17 cellular contexts compared by ENCODE assay signal in genomic region chr2:156253765-156254164, GRCh38.
A peak's percentile ranks its signal among the peaks of the same experiment; 100 is the strongest.
DNase-seq lines count a peak whose midpoint lies in the region; ATAC-seq, FAIRE-seq and TF ChIP-seq lines count a peak whose summit lies in the region.
"Had no signal": no experiment of that assay in that cellular context is flagged by ENCODE, and none has a peak within 500 bp of the region (broad histone marks: within the 10 kb centered on the region; RNA-seq: fewer than 3 reads in every experiment).

No MANE protein-coding gene starts in this region.

- H2AK5ac ChIP-seq in H9 (ENCODE audit: insufficient read length, low read length) = no peak overlapping the region

- no peak overlapping the region for H4K5ac ChIP-seq in H9 (ENCODE audit: insufficient read length, low read depth, low read length)

- H3K4me2 ChIP-seq in A549 (peak overlapping the region; percentile 43), H9 (ENCODE audit: insufficient read depth, insufficient read length, low read length) (peak overlapping the region; percentile 48)

- H2BK15ac ChIP-seq in H9 (ENCODE audit: low read depth, low read length) = no peak overlapping the region

- H3K27me3 ChIP-seq in H9 (ENCODE audit: insufficient read depth, low read length) (no peaks in the 10 kb centered on the region), iPS-15b (ENCODE audit: control insufficient read depth, insufficient read depth, low read length) (no peaks in the 10 kb centered on the region), esophagus muscularis mucosa (no peaks in the 10 kb centered on the region)
- H3K27me3 ChIP-seq: gastroesophageal sphincter had no signal

- POLR2A ChIA-PET in A549 (lab: Yijun Ruan, JAX) = no interaction called here

- no peak overlapping the region for H2AFZ ChIP-seq in H9 (ENCODE audit: low read length)

- H3K36me3 ChIP-seq in iPS-15b (ENCODE audit: control insufficient read depth, insufficient read depth, low read length) = no peaks in the 10 kb centered on the region
- H3K36me3 ChIP-seq in esophagus muscularis mucosa = no peaks in the 10 kb centered on the region
- H3K36me3 ChIP-seq: gastroesophageal sphincter had no signal

- no peak overlapping the region for H2BK120ac ChIP-seq in H9 (ENCODE audit: low read depth, low read length, poor library complexity, severe bottlenecking)

- H3K9me3 ChIP-seq in A549 (no peaks in the 10 kb centered on the region), H9 (ENCODE audit: control insufficient read depth, low read depth, low read length) (peaks cover 4% of the 10 kb centered on the region), iPS-15b (ENCODE audit: control insufficient read depth, insufficient read depth, low read length) (no peaks in the 10 kb centered on the region), esophagus muscularis mucosa (no peaks in the 10 kb centered on the region)
- H3K9me3 ChIP-seq: psoas muscle had no signal

- peaks cover 14 to 16% of the 10 kb centered on the region in 2 experiments; a peak in 4 of 5 replicates for H3K9me3 Mint-ChIP-seq in H9
- H3K9me3 Mint-ChIP-seq in activated naive CD8-positive, alpha-beta T cell treated with anti-CD3 and anti-CD28 coated beads for 36 hours = no peaks in the 10 kb centered on the region

- no peaks in the 10 kb centered on the region for H4K20me1 ChIP-seq in H9 (ENCODE audit: control insufficient read depth, insufficient read depth, insufficient read length)

- CTCF ChIA-PET in A549 (lab: Yijun Ruan, JAX) = no interaction called here

- peak overlapping the region in 2 of 3 experiments; percentile 94 to 100; a peak in 4 of 7 replicates for H3K27ac Mint-ChIP-seq in H9
- no peak overlapping the region for H3K27ac Mint-ChIP-seq in activated naive CD8-positive, alpha-beta T cell treated with anti-CD3 and anti-CD28 coated beads for 36 hours

- no peak overlapping the region for H4K8ac ChIP-seq in H9 (replicated peaks; ENCODE audit: insufficient read length, low read depth, low read length)

- no peak overlapping the region for H3K56ac ChIP-seq in H9 (ENCODE audit: insufficient read length, low read depth, low read length)

- peak overlapping the region; percentile 47 for H3K4me3 ChIP-seq in A549
- H3K4me3 ChIP-seq in iPS-15b (ENCODE audit: low read depth, low read length) = peak overlapping the region; percentile 71
- H3K4me3 ChIP-seq in esophagus muscularis mucosa = no peak overlapping the region

- no peaks in the 10 kb centered on the region for H3K27me3 Mint-ChIP-seq in H9 (ENCODE audit: low read depth)
- H3K27me3 Mint-ChIP-seq in activated naive CD8-positive, alpha-beta T cell treated with anti-CD3 and anti-CD28 coated beads for 36 hours = peaks cover 6% of the 10 kb centered on the region

- no peaks in the 10 kb centered on the region for H3K4me1 ChIP-seq in A549
- H3K4me1 ChIP-seq in H9 (ENCODE audit: insufficient read depth, low read length) = no peaks in the 10 kb centered on the region
- H3K4me1 ChIP-seq in iPS-15b (ENCODE audit: control insufficient read depth, insufficient read depth, low read length) = no peaks in the 10 kb centered on the region
- H3K4me1 ChIP-seq in esophagus muscularis mucosa = no peaks in the 10 kb centered on the region
- H3K4me1 ChIP-seq: gastroesophageal sphincter, psoas muscle had no signal

- TF ChIP-seq EP300 in A549 (IDR thresholded peaks at IDR 0.05) = no peak
- no peak for TF ChIP-seq EP300 in esophagus muscularis mucosa (IDR thresholded peaks at IDR 0.05)

- no peak overlapping the region for H3K18ac ChIP-seq in H9 (ENCODE audit: insufficient read length, low read depth, low read length)

- H2BK5ac ChIP-seq in H9 (ENCODE audit: insufficient read length, low read length) = no peak overlapping the region

- H3K79me2 ChIP-seq in H9 (ENCODE audit: insufficient read depth, low read length) = no peaks in the 10 kb centered on the region; the same call in 1 of the 2 replicates

- DNase-seq in A549 (ENCODE audit: low read depth in 1 of 2, low spot score in 1 of 2) (no peak), H9 (no peak), NCI-H1092 treated with DMSO at 0.1 percent for 48 hours (lab: John Stamatoyannopoulos, UW) (no peak), esophagus muscularis mucosa (ENCODE audit: extremely low spot score) (no peak), SHP77 (lab: John Stamatoyannopoulos, UW) (no peak)
- no peak for DNase-seq in activated naive CD8-positive, alpha-beta T cell treated with anti-CD3 and anti-CD28 coated beads for 36 hours
- DNase-seq: DMS153, GOT3, KBM-7, kidney glomerular epithelial cell, NCI-H1436 treated with DMSO at 0.1 percent for 48 hours, psoas muscle, substantia nigra, SW 1271 had no signal

- intact Hi-C loops in esophagus muscularis mucosa (cut with DNase I) = no loop called here

- TF ChIP-seq POLR2A in A549 (IDR thresholded peaks at IDR 0.05; ENCODE audit: low read length) (no peak), esophagus muscularis mucosa (IDR thresholded peaks at IDR 0.05; ENCODE audit: low read depth) (no peak)

- H3K9ac ChIP-seq in H9 (ENCODE audit: extremely low read depth, insufficient read length, low read length) (peak overlapping the region; percentile 65), iPS-15b (ENCODE audit: low read depth, low read length) (no peak overlapping the region)

- H3K14ac ChIP-seq in H9 (ENCODE audit: insufficient read depth, low read length) = no peak overlapping the region

- no peak for TF ChIP-seq CTCF in A549 (IDR thresholded peaks at IDR 0.05)
- no peak for TF ChIP-seq CTCF in H9 (conservative IDR thresholded peaks at IDR 0.05)
- no peak for TF ChIP-seq CTCF in esophagus muscularis mucosa (IDR thresholded peaks at IDR 0.05)

- ATAC-seq in A549 (no peak), GM21367 (IDR thresholded peaks at IDR 0.05; ENCODE audit: unreplicated experiment) (no peak)
- ATAC-seq: gastroesophageal sphincter, psoas muscle had no signal

- peak overlapping the region; percentile 87 to 97; a peak in 4 of 5 replicates for H3K4me3 Mint-ChIP-seq in H9
- peak overlapping the region; percentile 51 for H3K4me3 Mint-ChIP-seq in activated naive CD8-positive, alpha-beta T cell treated with anti-CD3 and anti-CD28 coated beads for 36 hours

- no peak overlapping the region for H3T11ph ChIP-seq in H9 (ENCODE audit: low read length)

- no peak overlapping the region for H3K4ac ChIP-seq in H9 (ENCODE audit: low read depth, low read length)

- TF ChIP-seq RAD21 in A549 (conservative IDR thresholded peaks at IDR 0.05 in 1 of 2, IDR thresholded peaks at IDR 0.05 in 1 of 2) = no peak

- no peak for FAIRE-seq in A549 (lab: Jason Lieb, UNC)

- no peak overlapping the region for H2BK20ac ChIP-seq in H9 (ENCODE audit: low read depth, low read length, poor library complexity, severe bottlenecking)

- no peaks in the 10 kb centered on the region for H3K23me2 ChIP-seq in H9 (ENCODE audit: insufficient read length, low read depth, low read length, poor library complexity, severe bottlenecking)

- H3K27ac ChIP-seq in A549 = no peak overlapping the region; a peak in 1 of 6 replicates
- H3K27ac ChIP-seq in H9 (ENCODE audit: insufficient read length, low read depth, low read length) = no peak overlapping the region
- no peak overlapping the region for H3K27ac ChIP-seq in esophagus muscularis mucosa (replicated peaks in 1 of 4)
- H3K27ac ChIP-seq: gastroesophageal sphincter, psoas muscle had no signal

- peaks cover 3% of the 10 kb centered on the region for H3K79me1 ChIP-seq in H9 (ENCODE audit: insufficient read depth, low read depth, low read length, poor library complexity, severe bottlenecking)

- no peak overlapping the region for H4K91ac ChIP-seq in H9 (ENCODE audit: insufficient read length, low read depth, low read length)

- peaks cover 7 to 14% of the 10 kb centered on the region in 2 experiments for H3K4me1 Mint-ChIP-seq in H9
- H3K4me1 Mint-ChIP-seq in activated naive CD8-positive, alpha-beta T cell treated with anti-CD3 and anti-CD28 coated beads for 36 hours = no peaks in the 10 kb centered on the region

- H3K36me3 Mint-ChIP-seq in H9 (ENCODE audit: insufficient read depth in 1 of 3, low read depth in 3 of 3) = peaks cover 7 to 26% (median 16%) of the 10 kb centered on the region in 3 experiments
- H3K36me3 Mint-ChIP-seq in activated naive CD8-positive, alpha-beta T cell treated with anti-CD3 and anti-CD28 coated beads for 36 hours = no peaks in the 10 kb centered on the region

- no peak overlapping the region for H2BK12ac ChIP-seq in H9 (ENCODE audit: insufficient read length, low read depth, low read length)

- WGBS in A549 (ENCODE audit: missing lambda C conversion rate) = 44% methylated on average over 2 of the region's 2 CpGs
- no CpG with 5 or more reads among the region's 2 CpGs for WGBS in H9 (ENCODE audit: extremely low coverage, insufficient read length, low lambda C conversion rate)
- WGBS in esophagus muscularis mucosa = 83% methylated on average over 2 of the region's 2 CpGs

- H3K23ac ChIP-seq in H9 (ENCODE audit: insufficient read length, low read depth, low read length) = no peak overlapping the region

TF ChIP-seq in A549, 52 proteins besides CTCF, POLR2A, EP300 and RAD21:
- TF ChIP-seq EHMT2 (IDR thresholded peaks at IDR 0.05; ENCODE audit: low read depth) = no peak
TF ChIP-seq in A549: peak in this region for 0.

Comparison
In these comparisons a context has a peak if more than half of its experiments do, and no peak if none do; other contexts are left out.
1. H3K4me3 ChIP-seq: peak in A549 (single experiment) and iPS-15b (single experiment); none in esophagus muscularis mucosa (0 of 4).